16 cellular contexts compared by ENCODE assay signal in genomic region chr4:147691820-147692219, GRCh38. TPM values are rescaled to one million over a fixed set of nuclear protein-coding genes. Genes with fewer than 3 reads are reported as not detected.
DNase-seq lines count a peak whose midpoint lies in the region; ATAC-seq and TF ChIP-seq lines count a peak whose summit lies in the region.
"Had no signal": no experiment of that assay in that cellular context is flagged by ENCODE, and none has a peak within 500 bp of the region (broad histone marks: within the 10 kb centered on the region; RNA-seq: fewer than 3 reads in every experiment).

No MANE protein-coding gene starts in this region.

- H3F3A ChIP-seq in neural progenitor cell (ENCODE audit: low read depth): no peaks in the 10 kb centered on the region

- CTCF ChIA-PET in Calu3 (lab: Charles Lee): no interaction called here

- H3K79me2 ChIP-seq in neural progenitor cell (ENCODE audit: low read depth): no peaks in the 10 kb centered on the region

- no peaks in the 10 kb centered on the region for H4K20me1 ChIP-seq in neural progenitor cell (ENCODE audit: low read depth)

- no TSS peak for BruUV-seq in Calu3 (replicated peaks; lab: Mats Ljungman, UMichigan)

- no peaks in the 10 kb centered on the region for H3K36me3 ChIP-seq in neural progenitor cell
- H3K36me3 ChIP-seq in upper lobe of right lung: no peaks in the 10 kb centered on the region

- no peak for TF ChIP-seq CTCF in Calu3 (IDR thresholded peaks at IDR 0.05; ENCODE audit: unreplicated experiment)
- TF ChIP-seq CTCF in neural progenitor cell (IDR thresholded peaks at IDR 0.05): no peak
- TF ChIP-seq CTCF in upper lobe of right lung (IDR thresholded peaks at IDR 0.05): no peak

- no peaks in the 10 kb centered on the region for H3K27me3 ChIP-seq in neural progenitor cell
- H3K27me3 ChIP-seq in upper lobe of right lung: no peaks in the 10 kb centered on the region

- H3K4me1 ChIP-seq in neural progenitor cell (no peaks in the 10 kb centered on the region), upper lobe of right lung (no peaks in the 10 kb centered on the region)

- H3K4me2 ChIP-seq in neural progenitor cell: no peak overlapping the region

- no peaks in the 10 kb centered on the region for H3K9me3 ChIP-seq in T-helper 17 cell (ENCODE audit: control insufficient read depth, low read length, poor library complexity, severe bottlenecking)
- no peaks in the 10 kb centered on the region for H3K9me3 ChIP-seq in neural progenitor cell (ENCODE audit: low read depth)
- no peaks in the 10 kb centered on the region for H3K9me3 ChIP-seq in upper lobe of right lung

- peak overlapping the region; percentile 7 for H3K27ac Mint-ChIP-seq in activated naive CD8-positive, alpha-beta T cell treated with anti-CD3 and anti-CD28 coated beads, Interleukin-2, amount 10 ng/mL, durations not matched to agents 7 days and 5 days
- no peak overlapping the region for H3K27ac Mint-ChIP-seq in activated naive CD8-positive, alpha-beta T cell treated with anti-CD3 and anti-CD28 coated beads, Interleukin-2, amount 50 U/mL, for 24 hours
- peak overlapping the region; percentile 71 for H3K27ac Mint-ChIP-seq in Calu3 (ENCODE audit: unreplicated experiment)
- peak overlapping the region; percentile 71 for H3K27ac Mint-ChIP-seq in T-helper 17 cell
- peak overlapping the region; percentile 6 for H3K27ac Mint-ChIP-seq in neural progenitor cell
- H3K27ac Mint-ChIP-seq: CD4-positive, alpha-beta memory T cell; H9 had no signal

- no peak overlapping the region for H3K27ac ChIP-seq in neural progenitor cell
- no peak overlapping the region for H3K27ac ChIP-seq in upper lobe of right lung

- H3K4me1 Mint-ChIP-seq in activated naive CD8-positive, alpha-beta T cell treated with anti-CD3 and anti-CD28 coated beads, Interleukin-2, amount 10 ng/mL, durations not matched to agents 7 days and 5 days: peaks cover 19% of the 10 kb centered on the region
- peaks cover 6% of the 10 kb centered on the region for H3K4me1 Mint-ChIP-seq in activated naive CD8-positive, alpha-beta T cell treated with anti-CD3 and anti-CD28 coated beads, Interleukin-2, amount 50 U/mL, for 24 hours
- H3K4me1 Mint-ChIP-seq in Calu3 (ENCODE audit: low read depth, unreplicated experiment) (peaks cover 27% of the 10 kb centered on the region), T-helper 17 cell (peaks cover 11% of the 10 kb centered on the region), neural progenitor cell (peaks cover 2% of the 10 kb centered on the region)
- H3K4me1 Mint-ChIP-seq: H9 had no signal

- H3K9ac ChIP-seq in neural progenitor cell: no peak overlapping the region

- peaks cover 5% of the 10 kb centered on the region for H3K36me3 Mint-ChIP-seq in activated naive CD8-positive, alpha-beta T cell treated with anti-CD3 and anti-CD28 coated beads, Interleukin-2, amount 10 ng/mL, durations not matched to agents 7 days and 5 days
- H3K36me3 Mint-ChIP-seq in activated naive CD8-positive, alpha-beta T cell treated with anti-CD3 and anti-CD28 coated beads, Interleukin-2, amount 50 U/mL, for 24 hours (ENCODE audit: low read depth): no peaks in the 10 kb centered on the region
- H3K36me3 Mint-ChIP-seq in Calu3 (ENCODE audit: insufficient read depth, unreplicated experiment): no peaks in the 10 kb centered on the region
- H3K36me3 Mint-ChIP-seq in T-helper 17 cell (ENCODE audit: low read depth): peaks cover 3% of the 10 kb centered on the region
- no peaks in the 10 kb centered on the region for H3K36me3 Mint-ChIP-seq in neural progenitor cell
- H3K36me3 Mint-ChIP-seq: CD4-positive, alpha-beta memory T cell had no signal

- no peak for ATAC-seq in activated naive CD8-positive, alpha-beta T cell treated with anti-CD3 and anti-CD28 coated beads, Interleukin-2, amount 10 ng/mL, durations not matched to agents 7 days and 5 days (ENCODE audit: low read depth)
- ATAC-seq in activated naive CD8-positive, alpha-beta T cell treated with anti-CD3 and anti-CD28 coated beads, Interleukin-2, amount 50 U/mL, for 24 hours: no peak
- no peak for ATAC-seq in T-helper 17 cell
- no peak for ATAC-seq in upper lobe of right lung
- ATAC-seq: HCT116 had no signal

- H2AFZ ChIP-seq in neural progenitor cell (replicated peaks): peak overlapping the region; percentile 57

- peaks cover 23% of the 10 kb centered on the region for H3K27me3 Mint-ChIP-seq in activated naive CD8-positive, alpha-beta T cell treated with anti-CD3 and anti-CD28 coated beads, Interleukin-2, amount 10 ng/mL, durations not matched to agents 7 days and 5 days
- H3K27me3 Mint-ChIP-seq in activated naive CD8-positive, alpha-beta T cell treated with anti-CD3 and anti-CD28 coated beads, Interleukin-2, amount 50 U/mL, for 24 hours: peaks cover 5% of the 10 kb centered on the region
- H3K27me3 Mint-ChIP-seq in Calu3 (ENCODE audit: unreplicated experiment): no peaks in the 10 kb centered on the region
- peaks cover 29% of the 10 kb centered on the region for H3K27me3 Mint-ChIP-seq in T-helper 17 cell
- H3K27me3 Mint-ChIP-seq in neural progenitor cell (ENCODE audit: insufficient read depth, low read depth): peaks cover 2% of the 10 kb centered on the region

- no peaks in the 10 kb centered on the region for H3K9me3 Mint-ChIP-seq in activated naive CD8-positive, alpha-beta T cell treated with anti-CD3 and anti-CD28 coated beads, Interleukin-2, amount 10 ng/mL, durations not matched to agents 7 days and 5 days
- no peaks in the 10 kb centered on the region for H3K9me3 Mint-ChIP-seq in activated naive CD8-positive, alpha-beta T cell treated with anti-CD3 and anti-CD28 coated beads, Interleukin-2, amount 50 U/mL, for 24 hours
- H3K9me3 Mint-ChIP-seq in Calu3 (ENCODE audit: low read depth, unreplicated experiment) (no peaks in the 10 kb centered on the region), neural progenitor cell (no peaks in the 10 kb centered on the region)
- H3K9me3 Mint-ChIP-seq: CD4-positive, alpha-beta memory T cell had no signal

- POLR2A ChIA-PET in activated naive CD8-positive, alpha-beta T cell treated with anti-CD3 and anti-CD28 coated beads, Interleukin-2, amount 10 ng/mL, durations not matched to agents 7 days and 5 days (lab: Charles Lee): no interaction called here

- no peak overlapping the region for H3K4me3 Mint-ChIP-seq in activated naive CD8-positive, alpha-beta T cell treated with anti-CD3 and anti-CD28 coated beads, Interleukin-2, amount 10 ng/mL, durations not matched to agents 7 days and 5 days
- H3K4me3 Mint-ChIP-seq in activated naive CD8-positive, alpha-beta T cell treated with anti-CD3 and anti-CD28 coated beads, Interleukin-2, amount 50 U/mL, for 24 hours: no peak overlapping the region
- H3K4me3 Mint-ChIP-seq in Calu3 (ENCODE audit: low read depth, unreplicated experiment): no peak overlapping the region
- no peak overlapping the region for H3K4me3 Mint-ChIP-seq in T-helper 17 cell
- H3K4me3 Mint-ChIP-seq in neural progenitor cell: no peak overlapping the region
- H3K4me3 Mint-ChIP-seq: CD4-positive, alpha-beta memory T cell; H9 had no signal

- DNase-seq in activated naive CD8-positive, alpha-beta T cell treated with anti-CD3 and anti-CD28 coated beads, Interleukin-2, amount 10 ng/mL, durations not matched to agents 7 days and 5 days: no peak
- no peak for DNase-seq in activated naive CD8-positive, alpha-beta T cell treated with anti-CD3 and anti-CD28 coated beads, Interleukin-2, amount 50 U/mL, for 24 hours
- DNase-seq in Calu3: no peak
- DNase-seq in T-helper 17 cell: no peak
- DNase-seq in neural progenitor cell (ENCODE audit: low spot score): no peak
- DNase-seq in upper lobe of right lung: no peak
- DNase-seq in cortex of kidney (lab: John Stamatoyannopoulos, UW): no peak
- DNase-seq in NCI-H2107 treated with DMSO at 0.1 percent for 48 hours (lab: John Stamatoyannopoulos, UW; ENCODE audit: unreplicated experiment): no peak
- DNase-seq: 8988T; C1 segment of cervical spinal cord; CD4-positive, alpha-beta memory T cell; COR-L47; DMS153; DND-41; H9 had no signal

- intact Hi-C loops in Calu3 (cut with micrococcal nuclease; ENCODE audit: unreplicated experiment) (loop anchor here (5.0 kb wide), 1 partner anchor 175 kb away; no protein-coding TSS in a partner anchor), upper lobe of right lung (cut with DNase I) (no loop called here)

- H3K4me3 ChIP-seq in neural progenitor cell (no peak overlapping the region), upper lobe of right lung (no peak overlapping the region)

RNA-seq across cellular contexts. Expression of gene PRMT9, which starts 7.9 kb away (rescaled TPM):
- total RNA-seq in activated naive CD8-positive, alpha-beta T cell treated with anti-CD3 and anti-CD28 coated beads, Interleukin-2, amount 10 ng/mL, durations not matched to agents 7 days and 5 days: 10 to 100 TPM; 12.0 to 12.5 TPM
- total RNA-seq in Calu3 (2022): 4.8 and 7.3 TPM in 2 replicates
- total RNA-seq in T-helper 17 cell: 10 to 100 TPM; 13.9 to 21.3 TPM
- 16.8 and 24.8 TPM in 2 replicates for total RNA-seq in neural progenitor cell (ENCODE audit: low replicate concordance)
- 11.5 TPM for total RNA-seq in upper lobe of right lung

RNA-seq across cellular contexts. Expression of gene ARHGAP10, which starts 40.1 kb away (rescaled TPM):
- 1 to 10 TPM; 6.5 to 6.6 TPM for total RNA-seq in activated naive CD8-positive, alpha-beta T cell treated with anti-CD3 and anti-CD28 coated beads, Interleukin-2, amount 10 ng/mL, durations not matched to agents 7 days and 5 days
- total RNA-seq in Calu3 (2022) (5.4 and 6.1 TPM in 2 replicates), T-helper 17 cell (10 to 100 TPM; 14.6 to 23.3 TPM), neural progenitor cell (ENCODE audit: low replicate concordance) (20.2 and 20.3 TPM in 2 replicates), upper lobe of right lung (26.9 TPM)
